9 cellular contexts compared by ENCODE assay signal in the genomic region with DNA sequence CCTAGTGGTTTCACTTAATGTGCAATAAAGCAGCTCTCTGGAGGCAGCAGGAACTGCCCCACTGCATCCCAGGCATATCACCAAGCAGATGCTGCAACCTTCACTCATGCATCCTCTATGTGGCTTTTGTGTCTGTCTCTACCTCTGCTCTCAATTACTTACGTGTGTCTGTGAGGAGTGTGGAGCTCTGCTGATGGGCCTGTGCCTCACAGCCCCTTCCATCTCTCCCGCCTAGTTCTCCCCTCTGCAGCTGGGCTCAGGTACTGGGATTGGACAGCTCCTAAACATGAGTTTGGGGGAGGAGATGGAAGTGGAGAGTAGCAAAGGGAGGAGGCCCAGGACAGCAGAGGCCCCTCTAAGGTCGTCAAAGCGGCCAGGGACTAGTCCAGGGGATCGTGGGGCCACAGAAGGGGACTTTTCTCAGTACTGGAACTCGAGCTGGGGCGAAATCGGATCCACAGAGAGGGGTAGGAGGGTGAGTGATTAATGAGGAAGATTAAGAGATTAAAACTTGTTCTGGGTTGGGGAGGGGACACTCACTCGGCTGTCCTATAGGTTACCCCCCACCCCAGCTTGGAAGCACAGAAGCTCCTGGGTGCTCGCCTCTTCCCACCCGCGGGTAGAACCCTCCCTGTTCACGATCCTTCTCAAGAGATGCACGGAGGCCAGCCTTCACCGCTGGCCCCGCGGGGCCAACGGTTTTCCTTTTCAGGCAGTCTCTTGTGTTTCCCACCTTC. TPM values are rescaled to one million over a fixed set of nuclear protein-coding genes. Genes with fewer than 3 reads are reported as not detected.
A peak's percentile ranks its signal among the peaks of the same experiment; 100 is the strongest.
DNase-seq lines count a peak whose midpoint lies in the region; TF ChIP-seq lines count a peak whose summit lies in the region.
"Had no signal": no experiment of that assay in that cellular context is flagged by ENCODE, and none has a peak within 500 bp of the region (broad histone marks: within the 10 kb centered on the region; RNA-seq: fewer than 3 reads in every experiment).

No MANE protein-coding gene starts in this region.

- TF ChIP-seq POLR2A in transverse colon (IDR thresholded peaks at IDR 0.05): no peak

- in situ Hi-C loops in transverse colon (cut with MboI; ENCODE audit: low pct_ligation_motif_present in 1 of 4, low pct_unique_long_range_greater_than_20kb in 1 of 4, low sequenced_read_pairs in 3 of 4): loop anchor here in 1 of 4 donors (5.0 kb wide), 1 partner anchor 76 kb away; no protein-coding TSS in a partner anchor

- H3K9me3 Mint-ChIP-seq in CD14-positive monocyte: peaks cover 0 to 27% (median 4%) of the 10 kb centered on the region in 7 donors
- H3K9me3 Mint-ChIP-seq in HFFc6: no peaks in the 10 kb centered on the region
- H3K9me3 Mint-ChIP-seq in brain: no peaks in the 10 kb centered on the region
- no peaks in the 10 kb centered on the region for H3K9me3 Mint-ChIP-seq in mesothelial cell of epicardium

- H3K27ac ChIP-seq in transverse colon (no peak overlapping the region), dorsolateral prefrontal cortex (no peak overlapping the region)

- TF ChIP-seq CTCF in CD14-positive monocyte (IDR thresholded peaks at IDR 0.05): no peak
- TF ChIP-seq CTCF in HFFc6 (IDR thresholded peaks at IDR 0.05): no peak
- TF ChIP-seq CTCF in brain (conservative IDR thresholded peaks at IDR 0.05): no peak
- no peak for TF ChIP-seq CTCF in mesothelial cell of epicardium (IDR thresholded peaks at IDR 0.05; ENCODE audit: unreplicated experiment)
- TF ChIP-seq CTCF in transverse colon (IDR thresholded peaks at IDR 0.05): no peak
- TF ChIP-seq CTCF in dorsolateral prefrontal cortex (IDR thresholded peaks at IDR 0.05 in 54 of 56, conservative IDR thresholded peaks at IDR 0.05 in 2 of 56; ENCODE audit: low read depth in 1 of 56, partially characterized antibody in 56 of 56): no peak

- peaks cover 40 to 44% of the 10 kb centered on the region in 2 donors for H3K36me3 Mint-ChIP-seq in CD14-positive monocyte
- peaks cover 18% of the 10 kb centered on the region for H3K36me3 Mint-ChIP-seq in HFFc6 (ENCODE audit: low read depth)
- H3K36me3 Mint-ChIP-seq in brain: peaks cover 21% of the 10 kb centered on the region
- H3K36me3 Mint-ChIP-seq in mesothelial cell of epicardium: peaks cover 13% of the 10 kb centered on the region

- 84 to 91% methylated on average over 6 to 18 of the region's 18 CpGs for WGBS in transverse colon (ENCODE audit: low coverage in 1 of 2), 2 donors

- H3K4me3 ChIP-seq in transverse colon: peak overlapping the region in 1 of 4 donors; percentile 54
- no peak overlapping the region for H3K4me3 ChIP-seq in dorsolateral prefrontal cortex

- H3K4me1 Mint-ChIP-seq in CD14-positive monocyte: peaks cover 71% of the 10 kb centered on the region
- peaks cover 50% of the 10 kb centered on the region for H3K4me1 Mint-ChIP-seq in HFFc6 (ENCODE audit: low read depth)
- H3K4me1 Mint-ChIP-seq in brain: peaks cover 73% of the 10 kb centered on the region
- H3K4me1 Mint-ChIP-seq in mesothelial cell of epicardium: peaks cover 51% of the 10 kb centered on the region

- H3K27me3 Mint-ChIP-seq in CD14-positive monocyte (ENCODE audit: low read depth in 3 of 3) (peaks cover 57 to 71% (median 58%) of the 10 kb centered on the region in 3 donors), HFFc6 (ENCODE audit: insufficient read depth) (peaks cover 17% of the 10 kb centered on the region), brain (peaks cover 95% of the 10 kb centered on the region), mesothelial cell of epicardium (ENCODE audit: low read depth) (peaks cover 88% of the 10 kb centered on the region)

- H3K27ac Mint-ChIP-seq in CD14-positive monocyte: peak overlapping the region in 1 of 7 donors; percentile 34
- H3K27ac Mint-ChIP-seq in HFFc6: no peak overlapping the region
- H3K27ac Mint-ChIP-seq in brain: peak overlapping the region in 1 of 5 experiments; percentile 42
- H3K27ac Mint-ChIP-seq in mesothelial cell of epicardium: no peak overlapping the region

- DNase-seq in CD14-positive monocyte (ENCODE audit: low spot score) (no peak), HFFc6 (no peak), mesothelial cell of epicardium (ENCODE audit: low spot score in 2 of 2, unreplicated experiment in 2 of 2) (no peak), transverse colon (no peak), dorsolateral prefrontal cortex (no peak), HK-2 (ENCODE audit: unreplicated experiment) (no peak)
- no peak for DNase-seq in activated CD4-positive, CD25-positive, alpha-beta regulatory T cell treated with anti-CD3 and anti-CD28 coated beads, Interleukin-2, amount 50 U/mL, for 72 hours

- peaks cover 27 to 71% (median 57%) of the 10 kb centered on the region in 4 donors for H3K4me1 ChIP-seq in transverse colon

- H3K27me3 ChIP-seq in transverse colon (peaks cover 42% of the 10 kb centered on the region), dorsolateral prefrontal cortex (peaks cover 8 to 89% (median 70%) of the 10 kb centered on the region in 45 donors)

- intact Hi-C loops in CD14-positive monocyte (cut with micrococcal nuclease) (no loop called here), transverse colon (cut with DNase I; ENCODE audit: low total_unique reads) (no loop called here), dorsolateral prefrontal cortex (cut with DNase I) (no loop called here)

- peak overlapping the region; percentile 88 to 96 for H3K4me3 Mint-ChIP-seq in CD14-positive monocyte
- H3K4me3 Mint-ChIP-seq in HFFc6: peak overlapping the region; percentile 84; the same call in 1 of the 2 replicates
- H3K4me3 Mint-ChIP-seq in brain: peak overlapping the region in 4 of 5 experiments; percentile 64 to 98 (median 80)
- H3K4me3 Mint-ChIP-seq in mesothelial cell of epicardium: peak overlapping the region; percentile 68

- H3K9me3 ChIP-seq in transverse colon: no peaks in the 10 kb centered on the region

- TF ChIP-seq EP300 in transverse colon (IDR thresholded peaks at IDR 0.05; ENCODE audit: low read depth): no peak

- H3K36me3 ChIP-seq in transverse colon: no peaks in the 10 kb centered on the region

RNA-seq across cellular contexts. Expression of a gene that starts 2.1 kb away (rescaled TPM):
- under 1 TPM in 1 of 2 donors, not detected in 1; 0.46 TPM for polyA plus RNA-seq in CD14-positive monocyte
- total RNA-seq in HFFc6 (2021; fragmentation: NEBNext Ultra II Directional; extraction: Animal tissue kit (Norgen Biotek cat#: 25700)): 1 to 10 TPM in 3 of 6 experiments, under 1 TPM in 3; 0.21 to 1.8 (median 1.2) TPM
- polyA plus RNA-seq in brain (ENCODE audit: insufficient read depth, low read depth, low replicate concordance): 2.5 TPM
- 0.86 to 1.1 TPM (median 0.89 TPM) in 3 replicates for total RNA-seq in mesothelial cell of epicardium
- total RNA-seq in transverse colon: 1 to 10 TPM in 2 of 4 donors, under 1 TPM in 1, not detected in 1; 0.80 to 3.8 (median 1.6) TPM
- 1 to 10 TPM in 5 of 120 experiments, under 1 TPM in 2, not detected in 113; 0.56 to 1.7 (median 1.4) TPM for total RNA-seq in dorsolateral prefrontal cortex

RNA-seq across cellular contexts. Expression of a gene that starts 6.0 kb away (rescaled TPM):
- polyA plus RNA-seq in CD14-positive monocyte (10 to 100 TPM; 18.0 to 20.5 TPM), brain (ENCODE audit: insufficient read depth, low read depth, low replicate concordance) (19.5 TPM)
- total RNA-seq in HFFc6 (2021; fragmentation: NEBNext Ultra II Directional; extraction: Animal tissue kit (Norgen Biotek cat#: 25700)): 10 to 100 TPM; 26.0 to 33.8 (median 29.3) TPM
- total RNA-seq in mesothelial cell of epicardium (17.0 to 23.0 TPM (median 20.3 TPM) in 3 replicates), transverse colon (10 to 100 TPM in 3 of 4 donors, 1 to 10 TPM in 1; 3.7 to 23.9 (median 19.3) TPM), dorsolateral prefrontal cortex (10 to 100 TPM; 12.1 to 39.8 (median 22.4) TPM)

RNA-seq across cellular contexts. Expression of a gene that starts 12.7 kb away (rescaled TPM):
- polyA plus RNA-seq in CD14-positive monocyte: not detected
- total RNA-seq in HFFc6 (2021; fragmentation: NEBNext Ultra II Directional; extraction: Animal tissue kit (Norgen Biotek cat#: 25700)): under 1 TPM; 0.17 to 0.31 (median 0.21) TPM
- 0.20 TPM for polyA plus RNA-seq in brain (ENCODE audit: insufficient read depth, low read depth, low replicate concordance)
- 0.18 TPM in 1 of 3 replicates, not detected in the others for total RNA-seq in mesothelial cell of epicardium
- 1 to 10 TPM in 1 of 4 donors, under 1 TPM in 1, not detected in 2; 0.96 to 2.5 TPM for total RNA-seq in transverse colon
- total RNA-seq in dorsolateral prefrontal cortex: 1 to 10 TPM in 77 of 120 experiments, under 1 TPM in 39, not detected in 4; 0.24 to 6.1 (median 1.4) TPM
- total RNA-seq: cardiac septum had no signal

RNA-seq across cellular contexts. Expression of a gene that starts 18.6 kb away (rescaled TPM):
- polyA plus RNA-seq in CD14-positive monocyte (10 to 100 TPM; 19.6 to 21.3 TPM), brain (ENCODE audit: insufficient read depth, low read depth, low replicate concordance) (13.4 TPM)
- total RNA-seq in HFFc6 (2021; fragmentation: NEBNext Ultra II Directional; extraction: Animal tissue kit (Norgen Biotek cat#: 25700)): 10 to 100 TPM; 14.3 to 17.4 (median 16.7) TPM
- total RNA-seq in mesothelial cell of epicardium (26.1 to 27.3 TPM (median 26.1 TPM) in 3 replicates), transverse colon (10 to 100 TPM; 16.9 to 36.0 (median 32.0) TPM), dorsolateral prefrontal cortex (10 to 100 TPM in 115 of 120 experiments, 1 to 10 TPM in 5; 7.8 to 28.4 (median 15.7) TPM)

RNA-seq across cellular contexts. Expression of a gene that starts 18.7 kb away (rescaled TPM):
- polyA plus RNA-seq in CD14-positive monocyte: 1 to 10 TPM; 2.2 to 3.7 TPM
- 10 to 100 TPM in 4 of 6 experiments, 1 to 10 TPM in 2; 8.5 to 11.1 (median 10.2) TPM for total RNA-seq in HFFc6 (2021; fragmentation: NEBNext Ultra II Directional; extraction: Animal tissue kit (Norgen Biotek cat#: 25700))
- 4.2 TPM for polyA plus RNA-seq in brain (ENCODE audit: insufficient read depth, low read depth, low replicate concordance)
- total RNA-seq in mesothelial cell of epicardium: 25.5 to 29.4 TPM (median 26.2 TPM) in 3 replicates
- 10 to 100 TPM; 49.7 to 93.1 (median 71.6) TPM for total RNA-seq in transverse colon
- 10 to 100 TPM in 119 of 120 experiments, 1 to 10 TPM in 1; 8.0 to 35.4 (median 19.6) TPM for total RNA-seq in dorsolateral prefrontal cortex
